Comparison of ENCODE assay signal across 13 cellular contexts in the genomic region with DNA sequence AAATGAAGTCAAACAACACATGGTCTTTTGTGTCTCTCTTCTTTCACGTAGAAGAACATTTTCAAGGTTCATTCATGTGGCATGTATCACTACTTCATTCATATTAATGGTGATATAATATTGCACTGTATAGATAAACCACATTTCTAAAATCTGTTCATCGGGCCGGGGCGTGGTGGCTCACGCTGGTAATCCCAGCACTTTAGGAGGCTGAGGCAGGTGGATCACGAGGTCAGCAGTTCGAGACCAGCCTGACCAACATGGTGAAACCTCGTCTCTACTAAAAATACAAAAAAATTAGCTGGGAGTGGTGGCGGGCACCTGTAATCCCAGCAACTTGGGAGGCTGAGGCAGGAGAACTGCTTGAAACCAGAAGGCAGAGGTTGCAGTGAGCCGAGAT. TPM values are rescaled to one million over a fixed set of nuclear protein-coding genes. Genes with fewer than 3 reads are reported as not detected.
"Had no signal": no experiment of that assay in that cellular context is flagged by ENCODE, and none has a peak within 500 bp of the region (broad histone marks: within the 10 kb centered on the region; RNA-seq: fewer than 3 reads in every experiment).

No MANE protein-coding gene starts in this region.

RNA-seq across cellular contexts. Expression of gene CA14, which starts 29.3 kb away (rescaled TPM):
- total RNA-seq: activated B cell treated with CpG ODN at 0.5 μM for 24 hours; activated CD4-positive, alpha-beta memory T cell treated with anti-CD3 and anti-CD28 coated beads for 36 hours; activated CD4-positive, alpha-beta memory T cell treated with anti-CD3 and anti-CD28 coated beads, Interleukin-2, amount 10 ng/mL, durations not matched to agents 7 days and 5 days; activated CD4-positive, alpha-beta T cell treated with anti-CD3 and anti-CD28 coated beads for 36 hours; activated CD4-positive, alpha-beta T cell treated with anti-CD3 and anti-CD28 coated beads, Interleukin-2, amount 10 ng/mL, durations not matched to agents 7 days and 5 days; activated CD8-positive, alpha-beta memory T cell treated with anti-CD3 and anti-CD28 coated beads for 36 hours; activated CD8-positive, alpha-beta memory T cell treated with anti-CD3 and anti-CD28 coated beads, Interleukin-2, amount 10 ng/mL, durations not matched to agents 7 days and 5 days; activated CD8-positive, alpha-beta T cell treated with anti-CD3 and anti-CD28 coated beads for 36 hours; activated CD8-positive, alpha-beta T cell treated with anti-CD3 and anti-CD28 coated beads, Interleukin-2, amount 10 ng/mL, durations not matched to agents 7 days and 5 days; T-cell; T-helper 1 cell treated with Interleukin-12 subunit alpha and Interleukin-12 subunit beta and Interleukin-4 antibody, amounts not matched to agents 30 ng/mL and 1 ng/mL, for 36 hours; T-helper 17 cell; T-helper 2 cell treated with Interferon-gamma antibody and Interleukin-4, amounts not matched to agents 100 ng/mL and 5 ng/mL, for 36 hours had no signal
